8 cellular contexts compared by ENCODE assay signal in the genomic region with DNA sequence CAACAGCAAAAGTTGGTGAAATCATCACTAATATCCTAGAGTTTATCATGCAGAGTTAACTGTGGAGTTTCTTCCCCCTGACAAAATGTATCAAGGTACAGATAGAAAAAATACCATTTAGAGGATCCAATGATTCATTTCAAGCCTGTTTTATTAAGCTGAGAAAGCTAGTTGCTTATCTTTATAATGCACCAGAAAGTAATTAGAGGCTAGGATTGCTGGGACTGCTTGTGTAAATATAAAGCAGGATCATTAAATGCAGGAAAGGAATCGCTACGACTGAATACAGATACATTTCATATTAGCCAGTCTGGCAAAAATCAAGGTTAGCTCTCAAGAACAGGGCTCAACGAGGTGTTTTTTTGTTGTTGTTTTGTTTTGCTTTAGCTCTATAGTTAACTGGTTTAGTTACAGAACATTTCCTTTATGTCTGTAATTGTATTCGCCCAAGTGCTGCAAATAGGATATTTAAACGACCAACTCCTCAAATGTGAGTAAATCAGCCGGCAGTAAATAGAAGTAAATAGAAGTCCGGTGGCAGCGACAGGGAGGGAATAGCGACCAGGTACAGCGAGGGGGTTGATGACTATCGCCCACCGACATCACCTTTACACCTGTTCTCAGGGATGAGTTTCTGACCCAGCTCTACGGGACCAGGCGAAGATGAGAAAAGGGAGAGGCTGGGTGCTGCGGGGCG. TPM values are rescaled to one million over a fixed set of nuclear protein-coding genes. Genes with fewer than 3 reads are reported as not detected.
DNase-seq lines count a peak whose midpoint lies in the region; ATAC-seq and TF ChIP-seq lines count a peak whose summit lies in the region.

No MANE protein-coding gene starts in this region.

- peaks cover 1% of the 10 kb centered on the region for H3K9me3 Mint-ChIP-seq in activated naive CD4-positive, alpha-beta T cell treated with anti-CD3 and anti-CD28 coated beads for 36 hours

- intact Hi-C loops in activated naive CD4-positive, alpha-beta T cell treated with anti-CD3 and anti-CD28 coated beads for 36 hours (cut with micrococcal nuclease), result loop anchor here (1.0 to 10.0 kb wide), 11 partner anchors 9 to 1235 kb away; partner anchors contain the start of genes MAP3K7, PNRC1, RNGTT and RRAGD
- intact Hi-C loops in gastrocnemius medialis (cut with DNase I; ENCODE audit: low total_unique reads), result loop anchor here (2.0 to 10.0 kb wide), 3 partner anchors 53 to 314 kb away; partner anchors contain the start of gene PM20D2

- in situ Hi-C loops in gastrocnemius medialis (cut with MboI; ENCODE audit: low sequenced_read_pairs in 4 of 4), result loop anchor here in 3 of 4 donors (25.0 kb wide), 2 partner anchors 264 to 364 kb away; partner anchors contain the start of gene PNRC1 (in 1 of the 3)

- H3K36me3 Mint-ChIP-seq in activated naive CD4-positive, alpha-beta T cell treated with anti-CD3 and anti-CD28 coated beads for 36 hours (ENCODE audit: low read depth), result peaks cover 2% of the 10 kb centered on the region
- H3K36me3 Mint-ChIP-seq in T-helper 17 cell (ENCODE audit: low read depth), result peaks cover 3% of the 10 kb centered on the region

- peak overlapping the region; percentile 89 for H3K27ac ChIP-seq in foreskin keratinocyte
- peak overlapping the region; percentile 92 to 100 (median 96) for H3K27ac ChIP-seq in gastrocnemius medialis

- H3K4me3 ChIP-seq in gastrocnemius medialis, result peak overlapping the region; percentile 70 to 95 (median 79)

- DNase-seq in activated naive CD4-positive, alpha-beta T cell treated with anti-CD3 and anti-CD28 coated beads for 36 hours, result no peak
- DNase-seq in activated naive CD4-positive, alpha-beta T cell treated with anti-CD3 and anti-CD28 coated beads, Interleukin-2, amount 50 U/mL, for 16 hours, result no peak
- DNase-seq in T-helper 17 cell, result no peak
- DNase-seq in foreskin keratinocyte, result peak in 1 of 2 donors; percentile 15
- no peak for DNase-seq in gastrocnemius medialis
- DNase-seq in NOMO-1 treated with DMSO at 0.1 percent for 48 hours (lab: John Stamatoyannopoulos, UW; ENCODE audit: unreplicated experiment), result no peak
- no peak for DNase-seq in AG20443 (ENCODE audit: low spot score)
- DNase-seq in foreskin melanocyte, result no peak

- no peak for TF ChIP-seq POLR2A in gastrocnemius medialis (IDR thresholded peaks at IDR 0.05)

- peak; percentile 1 for ATAC-seq in T-helper 17 cell
- no peak for ATAC-seq in foreskin keratinocyte
- peak in 1 of 2 donors; percentile 0 for ATAC-seq in gastrocnemius medialis

- H3K27me3 Mint-ChIP-seq in activated naive CD4-positive, alpha-beta T cell treated with anti-CD3 and anti-CD28 coated beads for 36 hours (ENCODE audit: low read depth), result no peaks in the 10 kb centered on the region
- no peaks in the 10 kb centered on the region for H3K27me3 Mint-ChIP-seq in T-helper 17 cell

- peak overlapping the region; percentile 84 for H3K27ac Mint-ChIP-seq in activated naive CD4-positive, alpha-beta T cell treated with anti-CD3 and anti-CD28 coated beads for 36 hours
- H3K27ac Mint-ChIP-seq in T-helper 17 cell, result peak overlapping the region; percentile 94

- CTCF ChIA-PET in activated naive CD4-positive, alpha-beta T cell treated with anti-CD3 and anti-CD28 coated beads for 36 hours (lab: Charles Lee), result interaction anchor here (0.7 to 5.6 kb wide), 6 partner anchors 9 to 369 kb away, joined by 3 to 42 read pairs (median 4); no protein-coding TSS in a partner anchor

- H3K4me1 ChIP-seq in foreskin keratinocyte (peaks cover 5% of the 10 kb centered on the region), gastrocnemius medialis (peaks cover 40 to 42% of the 10 kb centered on the region in 2 donors)

- TF ChIP-seq CTCF in foreskin keratinocyte (conservative IDR thresholded peaks at IDR 0.05) (no peak), gastrocnemius medialis (IDR thresholded peaks at IDR 0.05 in 4 of 5, conservative IDR thresholded peaks at IDR 0.05 in 1 of 5) (no peak)

- H3K9me3 ChIP-seq in T-helper 17 cell (ENCODE audit: control insufficient read depth, low read length, poor library complexity, severe bottlenecking) (no peaks in the 10 kb centered on the region), gastrocnemius medialis (no peaks in the 10 kb centered on the region)

- H3K27me3 ChIP-seq in foreskin keratinocyte (no peaks in the 10 kb centered on the region), gastrocnemius medialis (no peaks in the 10 kb centered on the region)

- no peaks in the 10 kb centered on the region for H3K36me3 ChIP-seq in gastrocnemius medialis

- peak overlapping the region; percentile 90 for H3K4me3 Mint-ChIP-seq in activated naive CD4-positive, alpha-beta T cell treated with anti-CD3 and anti-CD28 coated beads for 36 hours
- peak overlapping the region; percentile 98 for H3K4me3 Mint-ChIP-seq in T-helper 17 cell

- peaks cover 59% of the 10 kb centered on the region for H3K4me1 Mint-ChIP-seq in activated naive CD4-positive, alpha-beta T cell treated with anti-CD3 and anti-CD28 coated beads for 36 hours (ENCODE audit: low read depth)
- H3K4me1 Mint-ChIP-seq in T-helper 17 cell, result peaks cover 53% of the 10 kb centered on the region

RNA-seq across cellular contexts. Expression of gene UBE2J1, which starts 0.7 kb away (rescaled TPM):
- total RNA-seq in activated naive CD4-positive, alpha-beta T cell treated with anti-CD3 and anti-CD28 coated beads for 36 hours, result 10 to 100 TPM; 10.8 to 10.9 TPM
- 10 to 100 TPM; 32.1 to 35.2 TPM for total RNA-seq in T-helper 17 cell
- 26.4 and 27.5 TPM in 2 replicates for total RNA-seq in foreskin keratinocyte
- 14.0 and 14.9 TPM in 2 replicates for polyA plus RNA-seq in foreskin keratinocyte
- total RNA-seq in gastrocnemius medialis, result 10 to 100 TPM; 10.5 to 15.1 (median 14.6) TPM

RNA-seq across cellular contexts. Expression of gene GABRR2, which starts 36.7 kb away (rescaled TPM):
- not detected for total RNA-seq in activated naive CD4-positive, alpha-beta T cell treated with anti-CD3 and anti-CD28 coated beads for 36 hours
- 1 to 10 TPM in 1 of 2 donors, under 1 TPM in 1; 0.65 to 1.4 TPM for total RNA-seq in T-helper 17 cell
- not detected in 2 replicates for total RNA-seq in foreskin keratinocyte
- polyA plus RNA-seq in foreskin keratinocyte, result not detected in 2 replicates
- total RNA-seq in gastrocnemius medialis, result under 1 TPM in 2 of 4 donors, not detected in 2; 0.24 to 0.71 TPM
